ENCODE assay signal across 9 cellular contexts in genomic region chr15:38129531-38130199, GRCh38.
DNase-seq lines count a peak whose midpoint lies in the region; ATAC-seq and TF ChIP-seq lines count a peak whose summit lies in the region.
"Had no signal": no experiment of that assay in that cellular context is flagged by ENCODE, and none has a peak within 500 bp of the region (broad histone marks: within the 10 kb centered on the region; RNA-seq: fewer than 3 reads in every experiment).

No MANE protein-coding gene starts in this region.

- no peak overlapping the region for H3K27ac Mint-ChIP-seq in IgD-negative memory B cell

- H3K27me3 ChIP-seq in brain microvascular endothelial cell (replicated peaks) (no peaks in the 10 kb centered on the region), H7 (ENCODE audit: control insufficient read depth, insufficient read depth, low read length) (no peaks in the 10 kb centered on the region)

- H3K36me3 ChIP-seq in brain microvascular endothelial cell (replicated peaks) (no peaks in the 10 kb centered on the region), H7 (replicated peaks; ENCODE audit: control insufficient read depth, insufficient read depth, low read length) (no peaks in the 10 kb centered on the region)

- H3K4me3 Mint-ChIP-seq in IgD-negative memory B cell, result peak overlapping the region; percentile 56 to 92 (median 80)

- no peaks in the 10 kb centered on the region for H3K9me3 Mint-ChIP-seq in IgD-negative memory B cell

- H3K4me3 ChIP-seq in brain microvascular endothelial cell (ENCODE audit: low read depth, low read length) (peak overlapping the region; percentile 34), H7 (ENCODE audit: insufficient read depth, low read depth, low read length) (no peak overlapping the region)

- no peaks in the 10 kb centered on the region for H3K36me3 Mint-ChIP-seq in IgD-negative memory B cell

- DNase-seq in Daoy (ENCODE audit: low read depth) (peak; percentile 96), brain microvascular endothelial cell (peak; percentile 96), kidney glomerular epithelial cell (lab: John Stamatoyannopoulos, UW) (peak; percentile 64), H7 (no peak)
- DNase-seq in stimulated activated naive CD8-positive, alpha-beta T cell treated with anti-CD3 and anti-CD28 coated beads, Interleukin-15, Interleukin-2, amounts not matched to agents 100 U/mL and 50 U/mL, for 24 hours, result peak; percentile 29

- peaks cover 16 to 25% (median 20%) of the 10 kb centered on the region in 3 donors for H3K4me1 Mint-ChIP-seq in IgD-negative memory B cell

- H3K27me3 Mint-ChIP-seq in IgD-negative memory B cell, result no peaks in the 10 kb centered on the region

- TF ChIP-seq CTCF in brain microvascular endothelial cell (IDR thresholded peaks at IDR 0.05; ENCODE audit: low read depth, low read length, missing control alignments), result no peak

- H3K27ac ChIP-seq in brain microvascular endothelial cell, result peak overlapping the region; percentile 75

- in situ Hi-C loops in brain microvascular endothelial cell (cut with HindIII; ENCODE audit: low pct_ligation_motif_present, low sequenced_read_pairs), result no loop called here

- ATAC-seq in GM21390 (IDR thresholded peaks at IDR 0.05; ENCODE audit: unreplicated experiment) (peak; percentile 75), GM18519 (IDR thresholded peaks at IDR 0.05; ENCODE audit: low FRiP score, unreplicated experiment) (no peak)
- peak; percentile 36 for ATAC-seq in stimulated activated naive CD8-positive, alpha-beta T cell treated with anti-CD3 and anti-CD28 coated beads, Interleukin-15, Interleukin-2, amounts not matched to agents 100 U/mL and 50 U/mL, for 24 hours
- ATAC-seq: Panc1 had no signal
